ENCODE assay signal across 9 cellular contexts in genomic region chr21:39125752-39126485, GRCh38. TPM values are rescaled to one million over a fixed set of nuclear protein-coding genes. Genes with fewer than 3 reads are reported as not detected.
DNase-seq lines count a peak whose midpoint lies in the region; ATAC-seq and TF ChIP-seq lines count a peak whose summit lies in the region.
"Had no signal": no experiment of that assay in that cellular context is flagged by ENCODE, and none has a peak within 500 bp of the region (broad histone marks: within the 10 kb centered on the region; RNA-seq: fewer than 3 reads in every experiment).

No MANE protein-coding gene starts in this region.

- H3K4me3 ChIP-seq in RWPE2 (ENCODE audit: severe bottlenecking) (no peak overlapping the region), epithelial cell of proximal tubule (ENCODE audit: low read depth, low read length) (no peak overlapping the region)
- H3K4me3 ChIP-seq: BLaER1 treated with 17β-estradiol and CSF1 and Interleukin-3, amounts not matched to agents 10 nM and 100 nM had no signal

- no peak overlapping the region for H3K27ac ChIP-seq in RWPE2 (ENCODE audit: poor library complexity, severe bottlenecking)

- H3K36me3 ChIP-seq in RWPE2 (ENCODE audit: low read depth), result no peaks in the 10 kb centered on the region
- H3K36me3 ChIP-seq: BLaER1 treated with 17β-estradiol and CSF1 and Interleukin-3, amounts not matched to agents 10 nM and 100 nM had no signal

- H3K27me3 Mint-ChIP-seq in activated CD4-positive, alpha-beta T cell treated with anti-CD3 and anti-CD28 coated beads, Interleukin-2, amount 10 ng/mL, durations not matched to agents 24 days and 14 days, result peaks cover 22% of the 10 kb centered on the region

- no peak overlapping the region for H3K4me3 Mint-ChIP-seq in activated CD4-positive, alpha-beta T cell treated with anti-CD3 and anti-CD28 coated beads, Interleukin-2, amount 10 ng/mL, durations not matched to agents 24 days and 14 days

- no peak overlapping the region for H3K27ac Mint-ChIP-seq in activated CD4-positive, alpha-beta T cell treated with anti-CD3 and anti-CD28 coated beads, Interleukin-2, amount 10 ng/mL, durations not matched to agents 24 days and 14 days

- intact Hi-C loops in activated CD4-positive, alpha-beta T cell treated with anti-CD3 and anti-CD28 coated beads, Interleukin-2, amount 10 ng/mL, durations not matched to agents 24 days and 14 days (cut with micrococcal nuclease), result loop anchor here (2.0 to 10.0 kb wide), 3 partner anchors 35 to 391 kb away; no protein-coding TSS in a partner anchor

- peak; percentile 85 for ATAC-seq in RWPE2 (ENCODE audit: low read depth)
- no peak for ATAC-seq in GM21526 (IDR thresholded peaks at IDR 0.05; ENCODE audit: low FRiP score, unreplicated experiment)

- H3K9me3 Mint-ChIP-seq in activated CD4-positive, alpha-beta T cell treated with anti-CD3 and anti-CD28 coated beads, Interleukin-2, amount 10 ng/mL, durations not matched to agents 24 days and 14 days, result no peaks in the 10 kb centered on the region

- peaks cover 9% of the 10 kb centered on the region for H3K4me1 Mint-ChIP-seq in activated CD4-positive, alpha-beta T cell treated with anti-CD3 and anti-CD28 coated beads, Interleukin-2, amount 10 ng/mL, durations not matched to agents 24 days and 14 days

- no peaks in the 10 kb centered on the region for H3K36me3 Mint-ChIP-seq in activated CD4-positive, alpha-beta T cell treated with anti-CD3 and anti-CD28 coated beads, Interleukin-2, amount 10 ng/mL, durations not matched to agents 24 days and 14 days (ENCODE audit: low read depth)

- no peaks in the 10 kb centered on the region for H3K9me3 ChIP-seq in RWPE2 (ENCODE audit: severe bottlenecking)

- H3K27me3 ChIP-seq in RWPE2 (ENCODE audit: insufficient read depth, poor library complexity, severe bottlenecking), result no peaks in the 10 kb centered on the region

- H3K4me1 ChIP-seq in RWPE2 (ENCODE audit: insufficient read depth, poor library complexity, severe bottlenecking), result no peaks in the 10 kb centered on the region

- TF ChIP-seq CTCF in RWPE2 (IDR thresholded peaks at IDR 0.05; ENCODE audit: poor library complexity, severe bottlenecking), result peak; percentile 72
- TF ChIP-seq CTCF in epithelial cell of proximal tubule (conservative IDR thresholded peaks at IDR 0.05; ENCODE audit: low read depth, low read length), result peak; percentile 73

- peak; percentile 73 for DNase-seq in activated CD4-positive, alpha-beta T cell treated with anti-CD3 and anti-CD28 coated beads, Interleukin-2, amount 10 ng/mL, durations not matched to agents 24 days and 14 days
- DNase-seq in activated CD4-positive, alpha-beta T cell treated with anti-CD3 and anti-CD28 coated beads for 4 hours, result no peak
- peak; percentile 81 for DNase-seq in NCI-H1092 (lab: John Stamatoyannopoulos, UW)
- no peak for DNase-seq in RWPE2 (ENCODE audit: low spot score)
- DNase-seq in epithelial cell of proximal tubule (ENCODE audit: low read depth), result peak; percentile 29
- peak; percentile 61 for DNase-seq in mucosa of gallbladder (ENCODE audit: low spot score)
- no peak for DNase-seq in stimulated activated CD4-positive, alpha-beta T cell treated with anti-CD3 and anti-CD28 coated beads, Interleukin-4, amount 100 ng/mL, for 1 hour

RNA-seq across cellular contexts. Expression of gene PSMG1, which starts 57.3 kb away (rescaled TPM):
- 99.7 and 105 TPM in 2 replicates for total RNA-seq in activated CD4-positive, alpha-beta T cell treated with anti-CD3 and anti-CD28 coated beads, Interleukin-2, amount 10 ng/mL, durations not matched to agents 24 days and 14 days
- total RNA-seq in epithelial cell of proximal tubule (47.1 and 120 TPM in 2 replicates), mucosa of gallbladder (22.6 TPM)

Comparison
In these comparisons a context has a peak if more than half of its experiments do, and no peak if none do; other contexts are left out.
1. DNase-seq: peak in activated CD4-positive, alpha-beta T cell treated with anti-CD3 and anti-CD28 coated beads, Interleukin-2, amount 10 ng/mL, durations not matched to agents 24 days and 14 days (single experiment), NCI-H1092 (single experiment), epithelial cell of proximal tubule (single experiment) and mucosa of gallbladder (single experiment); none in activated CD4-positive, alpha-beta T cell treated with anti-CD3 and anti-CD28 coated beads for 4 hours (0 of 2), RWPE2 (single experiment) and stimulated activated CD4-positive, alpha-beta T cell treated with anti-CD3 and anti-CD28 coated beads, Interleukin-4, amount 100 ng/mL, for 1 hour (single experiment).